11 cellular contexts compared by ENCODE assay signal in genomic region chr3:133256787-133257483, GRCh38.
DNase-seq lines count a peak whose midpoint lies in the region; ATAC-seq lines count a peak whose summit lies in the region.
"Had no signal": no experiment of that assay in that cellular context is flagged by ENCODE, and none has a peak within 500 bp of the region (broad histone marks: within the 10 kb centered on the region; RNA-seq: fewer than 3 reads in every experiment).

No MANE protein-coding gene starts in this region.

- no peak overlapping the region for H4K8ac ChIP-seq in mesenchymal stem cell (ENCODE audit: low read length)

- H3K14ac ChIP-seq in mesenchymal stem cell (ENCODE audit: low read length in 2 of 2), result no peak overlapping the region

- no peak overlapping the region for H2BK5ac ChIP-seq in mesenchymal stem cell (ENCODE audit: low read depth, low read length, poor library complexity, severe bottlenecking)

- no peak overlapping the region for H3K4me2 ChIP-seq in mesenchymal stem cell (ENCODE audit: low read length, poor library complexity, severe bottlenecking)

- no peak overlapping the region for H4K91ac ChIP-seq in mesenchymal stem cell (ENCODE audit: low read length)

- H3K23ac ChIP-seq in mesenchymal stem cell (ENCODE audit: low read length in 2 of 2), result no peak overlapping the region

- H3K4me1 ChIP-seq in mesenchymal stem cell (ENCODE audit: control insufficient read depth, insufficient read depth, low read depth, low read length), result peaks cover 3% of the 10 kb centered on the region
- H3K4me1 ChIP-seq: psoas muscle had no signal

- ATAC-seq in GM18519 (IDR thresholded peaks at IDR 0.05; ENCODE audit: low FRiP score, unreplicated experiment), result peak; percentile 74
- ATAC-seq in GM21515 (IDR thresholded peaks at IDR 0.05; ENCODE audit: unreplicated experiment), result peak; percentile 75
- peak; percentile 70 for ATAC-seq in HG03354 (IDR thresholded peaks at IDR 0.05; ENCODE audit: poor library complexity, severe bottlenecking, unreplicated experiment)
- peak; percentile 41 for ATAC-seq in esophagus mucosa
- ATAC-seq: psoas muscle had no signal

- no peak overlapping the region for H2BK120ac ChIP-seq in mesenchymal stem cell (ENCODE audit: low read depth, low read length)

- no peak overlapping the region for H3K4me3 ChIP-seq in mesenchymal stem cell (ENCODE audit: insufficient read depth in 1 of 2, low read depth in 1 of 2, low read length in 2 of 2)
- H3K4me3 ChIP-seq: psoas muscle had no signal

- no peaks in the 10 kb centered on the region for H3K36me3 ChIP-seq in mesenchymal stem cell (ENCODE audit: control insufficient read depth in 1 of 2, insufficient read depth in 2 of 2, low read depth in 1 of 2, low read length in 2 of 2)

- DNase-seq in C1 segment of cervical spinal cord (lab: John Stamatoyannopoulos, UW) (no peak), NCI-H526 (lab: John Stamatoyannopoulos, UW) (no peak), mesenchymal stem cell (no peak), H4 (ENCODE audit: low spot score) (no peak)
- DNase-seq: Calu3, NCI-H187 treated with DMSO at 0.1 percent for 48 hours, psoas muscle had no signal

- no peak overlapping the region for H3K18ac ChIP-seq in mesenchymal stem cell (ENCODE audit: low read depth in 1 of 2, low read length in 2 of 2)

- H3K79me1 ChIP-seq in mesenchymal stem cell (replicated peaks; ENCODE audit: low read length, poor library complexity, severe bottlenecking), result no peaks in the 10 kb centered on the region

- no peak overlapping the region for H2AFZ ChIP-seq in mesenchymal stem cell (ENCODE audit: low read depth, low read length)

- H3K27me3 ChIP-seq in mesenchymal stem cell (ENCODE audit: control insufficient read depth in 1 of 2, insufficient read depth in 1 of 2, low read length in 2 of 2), result no peaks in the 10 kb centered on the region

- H3K9ac ChIP-seq in mesenchymal stem cell (ENCODE audit: low read length), result no peak overlapping the region

- no peak overlapping the region for H2BK15ac ChIP-seq in mesenchymal stem cell (ENCODE audit: low read depth, poor library complexity, severe bottlenecking)

- 76% methylated on average over 2 of the region's 4 CpGs for WGBS in mesenchymal stem cell

- H3K4ac ChIP-seq in mesenchymal stem cell (ENCODE audit: low read depth in 1 of 2, low read length in 2 of 2), result no peak overlapping the region

- no peak overlapping the region for H2AK5ac ChIP-seq in mesenchymal stem cell (ENCODE audit: low read length, severe bottlenecking)

- H3K9me3 ChIP-seq in mesenchymal stem cell (ENCODE audit: control insufficient read depth, low read length), result no peaks in the 10 kb centered on the region
- H3K9me3 ChIP-seq: psoas muscle had no signal

- no peak overlapping the region for H3K27ac ChIP-seq in mesenchymal stem cell (ENCODE audit: low read length, poor library complexity, severe bottlenecking)
- H3K27ac ChIP-seq: psoas muscle had no signal

- no peak overlapping the region for H2BK12ac ChIP-seq in mesenchymal stem cell (ENCODE audit: low read length in 2 of 2)
